ENCODE assay signal across 24 cellular contexts in the genomic region with DNA sequence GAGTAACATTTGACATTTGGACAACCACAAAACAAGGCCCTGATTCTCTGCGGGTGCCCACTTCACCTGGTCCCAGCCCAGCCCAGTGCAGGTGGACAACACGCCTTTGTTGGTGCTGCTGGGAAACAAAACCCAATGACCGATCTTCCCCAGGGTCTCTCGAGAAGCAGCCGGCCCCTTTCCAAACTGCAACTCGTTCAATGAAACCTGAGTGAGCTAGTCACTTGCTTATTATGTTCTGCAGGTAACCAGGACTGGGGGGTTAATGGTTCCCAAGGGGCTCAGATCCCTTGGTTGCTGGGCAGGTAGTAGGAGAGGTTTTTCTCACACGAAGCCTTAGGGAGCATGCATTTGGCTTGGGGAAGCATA. TPM values are rescaled to one million over a fixed set of nuclear protein-coding genes. Genes with fewer than 3 reads are reported as not detected.
A peak's percentile ranks its signal among the peaks of the same experiment; 100 is the strongest.
DNase-seq lines count a peak whose midpoint lies in the region; ATAC-seq and TF ChIP-seq lines count a peak whose summit lies in the region.
"Had no signal": no experiment of that assay in that cellular context is flagged by ENCODE, and none has a peak within 500 bp of the region (broad histone marks: within the 10 kb centered on the region; RNA-seq: fewer than 3 reads in every experiment).

No MANE protein-coding gene starts in this region.

- no peak overlapping the region for H2AFZ ChIP-seq in GM23248

- TF ChIP-seq CTCF in spleen (IDR thresholded peaks at IDR 0.05 in 8 of 11, conservative IDR thresholded peaks at IDR 0.05 in 3 of 11): no peak
- no peak for TF ChIP-seq CTCF in mucosa of descending colon (IDR thresholded peaks at IDR 0.05)

- no peaks in the 10 kb centered on the region for H3F3A ChIP-seq in GM23248 (ENCODE audit: insufficient read depth)

- H3K4me1 ChIP-seq in SJSA1 (replicated peaks): peaks cover 45% of the 10 kb centered on the region
- H3K4me1 ChIP-seq in spleen: peaks cover 11 to 91% (median 69%) of the 10 kb centered on the region in 6 donors
- H3K4me1 ChIP-seq in mucosa of descending colon (ENCODE audit: low read depth): peaks cover 2% of the 10 kb centered on the region
- H3K4me1 ChIP-seq in GM23248 (ENCODE audit: insufficient read depth): no peaks in the 10 kb centered on the region

- H3K9me3 ChIP-seq in SJSA1 (replicated peaks): no peaks in the 10 kb centered on the region
- H3K9me3 ChIP-seq in spleen: no peaks in the 10 kb centered on the region
- no peaks in the 10 kb centered on the region for H3K9me3 ChIP-seq in mucosa of descending colon
- no peaks in the 10 kb centered on the region for H3K9me3 ChIP-seq in GM23248 (ENCODE audit: low read depth)
- H3K9me3 ChIP-seq: heart right ventricle had no signal

- peak; percentile 68 for DNase-seq in DMS79 treated with DMSO at 0.1 percent for 48 hours (lab: John Stamatoyannopoulos, UW)
- DNase-seq in DMS79 (lab: John Stamatoyannopoulos, UW): no peak
- DNase-seq in SJSA1 (ENCODE audit: low read depth in 1 of 2, low spot score in 2 of 2): no peak
- no peak for DNase-seq in spleen
- no peak for DNase-seq in mucosa of descending colon
- DNase-seq in GM23248: no peak
- DNase-seq in activated effector memory CD4-positive, alpha-beta T cell treated with Interleukin-2 at 50 U/mL for 16 hours: no peak
- DNase-seq: 8988T; activated CD4-positive, alpha-beta T cell treated with anti-CD3 and anti-CD28 coated beads, Interleukin-2, amount 10 ng/mL, durations not matched to agents 7 days and 5 days; activated CD8-positive, alpha-beta memory T cell treated with anti-CD3 and anti-CD28 coated beads, Interleukin-2, amount 50 U/mL, for 48 hours; activated gamma-delta T cell treated with Interleukin-2 at 50 U/mL for 16 hours; amniotic stem cell; COR-L47; heart right ventricle; immature natural killer cell; mammary epithelial cell; naive B cell; SHP77 treated with DMSO at 0.1 percent for 48 hours; stimulated activated CD4-positive, alpha-beta T cell treated with anti-CD3 and anti-CD28 coated beads, Interleukin-2, amount 100 ng/mL, for 24 hours; stimulated activated naive CD8-positive, alpha-beta T cell treated with anti-CD3 and anti-CD28 coated beads, Interleukin-15, Interleukin-2, amounts not matched to agents 100 U/mL and 50 U/mL, for 24 hours; T-cell had no signal

- in situ Hi-C loops in GM23248 (cut with MboI): no loop called here

- no peaks in the 10 kb centered on the region for H3K9me2 ChIP-seq in GM23248 (ENCODE audit: insufficient read depth)

- H3K79me2 ChIP-seq in GM23248 (ENCODE audit: insufficient read depth): no peaks in the 10 kb centered on the region

- no peaks in the 10 kb centered on the region for H4K20me1 ChIP-seq in GM23248 (ENCODE audit: insufficient read depth)

- no peak overlapping the region for H3K9ac ChIP-seq in GM23248

- no peak for TF ChIP-seq POLR2A in spleen (IDR thresholded peaks at IDR 0.05)

- WGBS in spleen, 5 donors: 77 to 89% (median 84%) methylated on average over 7 of the region's 7 CpGs
- WGBS in GM23248 (ENCODE audit: low coverage in 1 of 2, low lambda C conversion rate in 2 of 2, missing lambda C conversion rate in 2 of 2), 2 experiments: 59 to 64% methylated on average over 7 of the region's 7 CpGs

- peak overlapping the region; percentile 8; the same call in 1 of the 2 replicates for H3K4me3 ChIP-seq in SJSA1
- no peak overlapping the region for H3K4me3 ChIP-seq in spleen
- H3K4me3 ChIP-seq in mucosa of descending colon: no peak overlapping the region
- H3K4me3 ChIP-seq in GM23248: no peak overlapping the region
- H3K4me3 ChIP-seq: heart right ventricle had no signal

- ATAC-seq in mucosa of descending colon: no peak
- ATAC-seq: stimulated activated naive CD8-positive, alpha-beta T cell treated with anti-CD3 and anti-CD28 coated beads, Interleukin-15, Interleukin-2, amounts not matched to agents 100 U/mL and 50 U/mL, for 24 hours; T-cell had no signal

- H3K27me3 ChIP-seq in SJSA1 (replicated peaks) (no peaks in the 10 kb centered on the region), layer of hippocampus (ENCODE audit: control insufficient read depth, insufficient read depth, low read length) (no peaks in the 10 kb centered on the region), spleen (replicated peaks in 1 of 7) (peaks cover 0 to 4% (median 0%) of the 10 kb centered on the region in 7 donors), GM23248 (replicated peaks; ENCODE audit: insufficient read depth) (peaks cover 8% of the 10 kb centered on the region)
- H3K27me3 ChIP-seq: heart right ventricle had no signal

- intact Hi-C loops in spleen (cut with DNase I; ENCODE audit: low total_unique reads): no loop called here
- intact Hi-C loops in mucosa of descending colon (cut with DNase I, micrococcal nuclease): no loop called here

- H3K4me2 ChIP-seq in GM23248 (ENCODE audit: unreplicated experiment): no peak overlapping the region

- no peaks in the 10 kb centered on the region for H3K36me3 ChIP-seq in SJSA1
- H3K36me3 ChIP-seq in spleen: peaks cover 0 to 26% (median 0%) of the 10 kb centered on the region in 6 donors
- no peaks in the 10 kb centered on the region for H3K36me3 ChIP-seq in mucosa of descending colon (ENCODE audit: low read depth)
- H3K36me3 ChIP-seq in GM23248 (ENCODE audit: low read depth): no peaks in the 10 kb centered on the region

- H3K27ac ChIP-seq in SJSA1: peak overlapping the region; percentile 89
- peak overlapping the region; percentile 24 for H3K27ac ChIP-seq in layer of hippocampus (ENCODE audit: low read depth, low read length)
- H3K27ac ChIP-seq in spleen: peak overlapping the region in 6 of 8 donors; percentile 41 to 88 (median 80)
- no peak overlapping the region for H3K27ac ChIP-seq in GM23248

RNA-seq across cellular contexts. Expression of gene ABCG1, which starts 42.9 kb away (rescaled TPM):
- total RNA-seq in SJSA1 (2014; rRNA removed; shearing (Covaris generic)): 4.5 and 11.5 TPM in 2 replicates
- total RNA-seq in spleen (100 to 1,000 TPM in 5 of 7 donors, 10 to 100 TPM in 2; 76.7 to 143 (median 103) TPM), mucosa of descending colon (10 to 100 TPM; 44.4 to 67.0 (median 56.8) TPM)
- polyA plus RNA-seq in spleen (10 to 100 TPM; 14.6 to 17.0 (median 15.6) TPM), GM23248 (2016; fragmentation: Nextera tagmentation; extraction: Ambion mirVana) (0.08 TPM in 1 of 2 replicates, not detected in the other)
- not detected in 2 replicates for total RNA-seq in GM23248 (2014; rRNA removed; shearing (Covaris generic))
- total RNA-seq: HT1080 had no signal

RNA-seq across cellular contexts. Expression of gene TFF3, which starts 53.4 kb away (rescaled TPM):
- total RNA-seq in SJSA1 (2014; rRNA removed; shearing (Covaris generic)): not detected in 2 replicates
- total RNA-seq in spleen (100 to 1,000 TPM in 2 of 7 donors, 10 to 100 TPM in 5; 38.1 to 123 (median 72.9) TPM), mucosa of descending colon (1,000 to 10,000 TPM in 2 of 3 donors, 100 to 1,000 TPM in 1; 614 to 2,641 (median 2,419) TPM)
- polyA plus RNA-seq in spleen (10 to 100 TPM; 28.9 to 77.8 (median 48.3) TPM), GM23248 (2016; fragmentation: Nextera tagmentation; extraction: Ambion mirVana) (not detected in 2 replicates)
- total RNA-seq in GM23248 (2014; rRNA removed; shearing (Covaris generic)): not detected in 2 replicates
- total RNA-seq: activated CD4-positive, alpha-beta T cell treated with anti-CD3 and anti-CD28 coated beads, Interleukin-2, amount 10 ng/mL, durations not matched to agents 7 days and 5 days; HT1080; mammary epithelial cell; NCI-H460 had no signal
- polyA plus RNA-seq: immature natural killer cell, mammary epithelial cell had no signal

Comparison
In these comparisons a context has a peak if more than half of its experiments do, and no peak if none do; other contexts are left out.
1. RNA of gene TFF3, which starts 53.4 kb away (total RNA-seq): 614 to 2,641 TPM in mucosa of descending colon and 38.1 to 123 TPM in spleen; not detected in SJSA1 and not detected in GM23248; every median in the first group is over 10 times any median in the second.